16 cellular contexts compared by ENCODE assay signal in genomic region chr15:78925076-78925624, GRCh38.
"Had no signal": no experiment of that assay in that cellular context is flagged by ENCODE, and none has a peak within 500 bp of the region (broad histone marks: within the 10 kb centered on the region; RNA-seq: fewer than 3 reads in every experiment).

No MANE protein-coding gene starts in this region.

- H3K9me3 Mint-ChIP-seq: activated naive CD8-positive, alpha-beta T cell treated with anti-CD3 and anti-CD28 coated beads, Interleukin-2, amount 50 U/mL, for 24 hours had no signal

- H3K4me3 Mint-ChIP-seq: activated naive CD8-positive, alpha-beta T cell treated with anti-CD3 and anti-CD28 coated beads, Interleukin-2, amount 50 U/mL, for 24 hours had no signal

- H3K27me3 Mint-ChIP-seq: activated naive CD8-positive, alpha-beta T cell treated with anti-CD3 and anti-CD28 coated beads, Interleukin-2, amount 50 U/mL, for 24 hours had no signal

- H3K27ac Mint-ChIP-seq: activated naive CD8-positive, alpha-beta T cell treated with anti-CD3 and anti-CD28 coated beads, Interleukin-2, amount 50 U/mL, for 24 hours had no signal

- H3K4me1 ChIP-seq: lower lobe of right lung had no signal

- FAIRE-seq: astrocyte, colon, small intestine had no signal

- ATAC-seq: activated CD4-positive, CD25-positive, alpha-beta regulatory T cell treated with anti-CD3 and anti-CD28 coated beads, Interleukin-2, amount 50 U/mL, for 24 hours; activated naive CD8-positive, alpha-beta T cell treated with anti-CD3 and anti-CD28 coated beads, Interleukin-2, amount 50 U/mL, for 24 hours; lower lobe of right lung had no signal

- H3K27ac ChIP-seq: cardiac muscle cell, hepatocyte, lower lobe of right lung had no signal

- H3K4me1 Mint-ChIP-seq: activated naive CD8-positive, alpha-beta T cell treated with anti-CD3 and anti-CD28 coated beads, Interleukin-2, amount 50 U/mL, for 24 hours had no signal

- DNase-seq: activated naive CD4-positive, alpha-beta T cell; activated naive CD8-positive, alpha-beta T cell treated with anti-CD3 and anti-CD28 coated beads, Interleukin-2, amount 50 U/mL, for 24 hours; activated T-cell treated with anti-CD3 and anti-CD28 coated beads, Interleukin-2, amount 50 U/mL, for 48 hours; effector memory CD4-positive, alpha-beta T cell; kidney glomerular epithelial cell; lower lobe of right lung; midbrain; right cardiac atrium; small intestine; T-helper 2 cell; trophoblast cell had no signal

- H3K27me3 ChIP-seq: cardiac muscle cell, hepatocyte had no signal

- H3K4me3 ChIP-seq: cardiac muscle cell, hepatocyte, lower lobe of right lung had no signal

- H3K9me3 ChIP-seq: lower lobe of right lung had no signal
